8 cellular contexts compared by ENCODE assay signal in the genomic region with DNA sequence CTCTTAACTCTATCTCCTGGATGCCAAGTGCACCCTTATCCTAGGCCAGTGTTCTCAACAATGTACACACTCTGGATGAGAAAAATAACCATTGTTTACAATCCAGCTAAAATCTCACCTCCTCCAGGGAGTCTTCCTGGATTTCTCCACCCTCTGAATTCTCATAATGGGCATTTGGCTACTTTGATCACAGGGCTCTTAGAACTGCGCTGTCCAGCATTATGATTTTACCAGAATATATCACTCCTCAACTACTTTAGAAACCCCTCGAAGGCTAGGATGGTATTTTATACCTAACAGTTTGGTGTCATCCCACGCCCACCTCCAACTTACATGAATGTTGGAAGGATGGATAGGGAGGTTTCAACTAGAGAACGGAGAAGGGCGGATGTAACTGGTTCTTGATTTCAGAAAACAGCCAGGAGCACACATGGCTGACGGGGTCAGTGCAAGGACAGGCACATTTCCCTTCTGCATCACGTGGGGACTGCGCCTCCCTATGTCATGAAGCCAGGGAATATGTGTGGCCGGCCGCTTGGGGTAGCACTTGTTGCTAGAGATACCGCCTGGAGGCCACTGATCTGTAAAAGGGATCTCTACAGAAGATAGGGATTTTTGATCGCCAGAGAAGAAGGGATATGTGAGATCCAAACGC. TPM values are rescaled to one million over a fixed set of nuclear protein-coding genes. Genes with fewer than 3 reads are reported as not detected.
DNase-seq lines count a peak whose midpoint lies in the region; ATAC-seq and TF ChIP-seq lines count a peak whose summit lies in the region.

No MANE protein-coding gene starts in this region.

- DNase-seq in CD4-positive, alpha-beta T cell: no peak
- peak; percentile 85 for DNase-seq in NCI-H2227 (lab: John Stamatoyannopoulos, UW; ENCODE audit: unreplicated experiment)
- peak; percentile 89 for DNase-seq in globus pallidus (ENCODE audit: low spot score)

- H3K27me3 Mint-ChIP-seq in CD4-positive, alpha-beta T cell: no peaks in the 10 kb centered on the region
- no peaks in the 10 kb centered on the region for H3K27me3 Mint-ChIP-seq in activated naive CD8-positive, alpha-beta T cell

- H3K4me2 ChIP-seq in neural cell (ENCODE audit: low read length): peak overlapping the region; percentile 65

- CTCF ChIA-PET in CD4-positive, alpha-beta T cell (lab: Charles Lee): interaction anchor here (1.1 to 2.4 kb wide), 5 partner anchors 11 to 248 kb away, joined by 5 to 8 read pairs (median 7); a partner anchor contains a TSS

- no peak for ATAC-seq in CD4-positive, alpha-beta T cell (ENCODE audit: poor library complexity)
- ATAC-seq in GM21619 (IDR thresholded peaks at IDR 0.05; ENCODE audit: unreplicated experiment) (peak; percentile 18), HG03095 (IDR thresholded peaks at IDR 0.05; ENCODE audit: unreplicated experiment) (no peak), HG02938 (IDR thresholded peaks at IDR 0.05; ENCODE audit: unreplicated experiment) (no peak)

- no peak overlapping the region for H2AFZ ChIP-seq in neural cell (ENCODE audit: low read depth, low read length)

- no peaks in the 10 kb centered on the region for H4K20me1 ChIP-seq in neural cell (ENCODE audit: insufficient read depth)

- no peak for TF ChIP-seq CTCF in CD4-positive, alpha-beta T cell (IDR thresholded peaks at IDR 0.05)
- peak; percentile 42 for TF ChIP-seq CTCF in neural cell (IDR thresholded peaks at IDR 0.05; ENCODE audit: poor library complexity, severe bottlenecking)

- no peaks in the 10 kb centered on the region for H3K9me2 ChIP-seq in neural cell (ENCODE audit: insufficient read depth, low read length)

- TF ChIP-seq RAD21 in neural cell (conservative IDR thresholded peaks at IDR 0.05): no peak

- H3K4me3 ChIP-seq in neural cell (ENCODE audit: low read length): peak overlapping the region; percentile 93

- POLR2A ChIA-PET in CD4-positive, alpha-beta T cell (lab: Charles Lee): interaction anchor here (1.4 to 7.2 kb wide), 5 partner anchors 9 to 34 kb away, joined by 3 to 83 read pairs (median 12); a partner anchor contains a TSS

- H3K9me3 Mint-ChIP-seq in CD4-positive, alpha-beta T cell: no peaks in the 10 kb centered on the region
- no peaks in the 10 kb centered on the region for H3K9me3 Mint-ChIP-seq in activated naive CD8-positive, alpha-beta T cell (ENCODE audit: low read depth)

- H3F3A ChIP-seq in neural cell (ENCODE audit: insufficient read depth, low read length, poor library complexity, severe bottlenecking): no peaks in the 10 kb centered on the region

- H3K9me3 ChIP-seq in CD4-positive, alpha-beta T cell (ENCODE audit: control insufficient read depth, low read length): no peaks in the 10 kb centered on the region
- H3K9me3 ChIP-seq in neural cell (ENCODE audit: low read length): no peaks in the 10 kb centered on the region

- intact Hi-C loops in CD4-positive, alpha-beta T cell (cut with DNase I, micrococcal nuclease): loop anchor here (1.0 to 5.0 kb wide), 4 partner anchors 7 to 155 kb away; a partner anchor contains a TSS

- H3K4me3 Mint-ChIP-seq in CD4-positive, alpha-beta T cell: peak overlapping the region; percentile 92
- peak overlapping the region; percentile 91 for H3K4me3 Mint-ChIP-seq in activated naive CD8-positive, alpha-beta T cell

- peak overlapping the region; percentile 91 for H3K9ac ChIP-seq in neural cell (ENCODE audit: low read length)

- TF ChIP-seq EP300 in neural cell (conservative IDR thresholded peaks at IDR 0.05; ENCODE audit: poor library complexity, severe bottlenecking): no peak

- peaks cover 82% of the 10 kb centered on the region for H3K4me1 Mint-ChIP-seq in CD4-positive, alpha-beta T cell (ENCODE audit: low read depth)
- peaks cover 82% of the 10 kb centered on the region for H3K4me1 Mint-ChIP-seq in activated naive CD8-positive, alpha-beta T cell (ENCODE audit: low read depth)

- no peaks in the 10 kb centered on the region for H3K36me3 ChIP-seq in neural cell (ENCODE audit: insufficient read depth, low read length)

- H3K79me2 ChIP-seq in neural cell (replicated peaks; ENCODE audit: insufficient read depth, low read length): peaks cover 20% of the 10 kb centered on the region

- H3K27me3 ChIP-seq in CD4-positive, alpha-beta T cell (ENCODE audit: control insufficient read depth, insufficient read depth, low read length): no peaks in the 10 kb centered on the region
- no peaks in the 10 kb centered on the region for H3K27me3 ChIP-seq in neural cell (ENCODE audit: insufficient read depth, low read depth, low read length)

- H3K36me3 Mint-ChIP-seq in CD4-positive, alpha-beta T cell (ENCODE audit: low read depth): peaks cover 10% of the 10 kb centered on the region
- no peaks in the 10 kb centered on the region for H3K36me3 Mint-ChIP-seq in activated naive CD8-positive, alpha-beta T cell

- H3K27ac Mint-ChIP-seq in CD4-positive, alpha-beta T cell: peak overlapping the region; percentile 92
- peak overlapping the region; percentile 95 for H3K27ac Mint-ChIP-seq in activated naive CD8-positive, alpha-beta T cell

- peak overlapping the region; percentile 77 for H3K27ac ChIP-seq in CD4-positive, alpha-beta T cell (ENCODE audit: low read depth, low read length)
- H3K27ac ChIP-seq in neural cell (ENCODE audit: low read length): peak overlapping the region; percentile 86

TF ChIP-seq in neural cell, 6 proteins besides CTCF, POLR2A, EP300 and RAD21:
- TF ChIP-seq MXI1 (conservative IDR thresholded peaks at IDR 0.05; ENCODE audit: poor library complexity, severe bottlenecking): no peak
- TF ChIP-seq TAF1 (IDR thresholded peaks at IDR 0.05; ENCODE audit: low read depth): no peak
- TF ChIP-seq, protein P1, sequence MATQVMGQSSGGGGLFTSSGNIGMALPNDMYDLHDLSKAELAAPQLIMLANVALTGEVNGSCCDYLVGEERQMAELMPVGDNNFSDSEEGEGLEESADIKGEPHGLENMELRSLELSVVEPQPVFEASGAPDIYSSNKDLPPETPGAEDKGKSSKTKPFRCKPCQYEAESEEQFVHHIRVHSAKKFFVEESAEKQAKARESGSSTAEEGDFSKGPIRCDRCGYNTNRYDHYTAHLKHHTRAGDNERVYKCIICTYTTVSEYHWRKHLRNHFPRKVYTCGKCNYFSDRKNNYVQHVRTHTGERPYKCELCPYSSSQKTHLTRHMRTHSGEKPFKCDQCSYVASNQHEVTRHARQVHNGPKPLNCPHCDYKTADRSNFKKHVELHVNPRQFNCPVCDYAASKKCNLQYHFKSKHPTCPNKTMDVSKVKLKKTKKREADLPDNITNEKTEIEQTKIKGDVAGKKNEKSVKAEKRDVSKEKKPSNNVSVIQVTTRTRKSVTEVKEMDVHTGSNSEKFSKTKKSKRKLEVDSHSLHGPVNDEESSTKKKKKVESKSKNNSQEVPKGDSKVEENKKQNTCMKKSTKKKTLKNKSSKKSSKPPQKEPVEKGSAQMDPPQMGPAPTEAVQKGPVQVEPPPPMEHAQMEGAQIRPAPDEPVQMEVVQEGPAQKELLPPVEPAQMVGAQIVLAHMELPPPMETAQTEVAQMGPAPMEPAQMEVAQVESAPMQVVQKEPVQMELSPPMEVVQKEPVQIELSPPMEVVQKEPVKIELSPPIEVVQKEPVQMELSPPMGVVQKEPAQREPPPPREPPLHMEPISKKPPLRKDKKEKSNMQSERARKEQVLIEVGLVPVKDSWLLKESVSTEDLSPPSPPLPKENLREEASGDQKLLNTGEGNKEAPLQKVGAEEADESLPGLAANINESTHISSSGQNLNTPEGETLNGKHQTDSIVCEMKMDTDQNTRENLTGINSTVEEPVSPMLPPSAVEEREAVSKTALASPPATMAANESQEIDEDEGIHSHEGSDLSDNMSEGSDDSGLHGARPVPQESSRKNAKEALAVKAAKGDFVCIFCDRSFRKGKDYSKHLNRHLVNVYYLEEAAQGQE (IDR thresholded peaks at IDR 0.05; ENCODE audit: borderline replicate concordance): no peak
- no peak for TF ChIP-seq POLR2AphosphoS5 (IDR thresholded peaks at IDR 0.05)
- TF ChIP-seq SMC3 (conservative IDR thresholded peaks at IDR 0.05; ENCODE audit: poor library complexity): no peak
- no peak for TF ChIP-seq EZH2 (IDR thresholded peaks at IDR 0.05; ENCODE audit: borderline replicate concordance, insufficient read depth, low read length, poor library complexity, severe bottlenecking)
TF ChIP-seq in neural cell: peak in this region for 0.

RNA-seq across cellular contexts. Expression of a gene that starts 1.2 kb away (rescaled TPM):
- 10 to 100 TPM; 23.2 to 24.9 TPM for total RNA-seq in CD4-positive, alpha-beta T cell
- 550 and 643 TPM in 2 replicates for polyA plus RNA-seq in neural cell
- 447 and 489 TPM in 2 replicates for polyA minus RNA-seq in neural cell

RNA-seq across cellular contexts. Expression of a gene that starts 34.4 kb away (rescaled TPM):
- 10 to 100 TPM; 25.6 to 26.6 TPM for total RNA-seq in CD4-positive, alpha-beta T cell
- polyA plus RNA-seq in neural cell: 16.8 and 19.0 TPM in 2 replicates
- 25.2 and 27.3 TPM in 2 replicates for polyA minus RNA-seq in neural cell

Comparison
In these comparisons a context has a peak if more than half of its experiments do, and no peak if none do; other contexts are left out.
1. DNase-seq: peak in NCI-H2227 (single experiment) and globus pallidus (single experiment); none in CD4-positive, alpha-beta T cell (0 of 10).